Comparison of ENCODE assay signal across 1 cellular context in genomic region chr2:73109796-73110540, GRCh38.
TF ChIP-seq lines count a peak whose summit lies in the region.

No MANE protein-coding gene starts in this region.

TF ChIP-seq in IMR-90, 13 proteins besides CTCF, POLR2A, EP300 and RAD21:
- no peak for TF ChIP-seq MXI1 (IDR thresholded peaks at IDR 0.05; ENCODE audit: borderline replicate concordance, low read depth, low read length)
- no peak for TF ChIP-seq ELK1 (IDR thresholded peaks at IDR 0.05; ENCODE audit: borderline replicate concordance, low read depth, low read length)
- no peak for TF ChIP-seq CHD1 (IDR thresholded peaks at IDR 0.05; ENCODE audit: low read depth, low read length)
- TF ChIP-seq USF2 (IDR thresholded peaks at IDR 0.05; ENCODE audit: low read depth, low read length) = no peak
- TF ChIP-seq NFE2L2 (IDR thresholded peaks at IDR 0.05; ENCODE audit: low read depth, low read length) = no peak
- no peak for TF ChIP-seq RFX5 (IDR thresholded peaks at IDR 0.05; ENCODE audit: low read depth, low read length)
- no peak for TF ChIP-seq CEBPB (IDR thresholded peaks at IDR 0.05; ENCODE audit: low read depth, low read length)
- no peak for TF ChIP-seq MAZ (IDR thresholded peaks at IDR 0.05; ENCODE audit: borderline replicate concordance, low read depth, low read length)
- TF ChIP-seq RCOR1 (IDR thresholded peaks at IDR 0.05; ENCODE audit: insufficient replicate concordance, low read length) = no peak
- no peak for TF ChIP-seq MAFK (IDR thresholded peaks at IDR 0.05; ENCODE audit: low read depth, low read length)
- TF ChIP-seq FOS (IDR thresholded peaks at IDR 0.05; ENCODE audit: low read depth, low read length) = no peak
- TF ChIP-seq SMC3 (IDR thresholded peaks at IDR 0.05; ENCODE audit: low read depth, low read length) = no peak
- TF ChIP-seq BHLHE40 (IDR thresholded peaks at IDR 0.05; ENCODE audit: low read depth, low read length) = no peak
